8 cellular contexts compared by ENCODE assay signal in genomic region chr7:141074162-141074989, GRCh38. TPM values are rescaled to one million over a fixed set of nuclear protein-coding genes. Genes with fewer than 3 reads are reported as not detected.
A peak's percentile ranks its signal among the peaks of the same experiment; 100 is the strongest.
DNase-seq lines count a peak whose midpoint lies in the region; ATAC-seq and TF ChIP-seq lines count a peak whose summit lies in the region.

No MANE protein-coding gene starts in this region.

- H3K27ac ChIP-seq in suprapubic skin: no peak overlapping the region

- peak overlapping the region; percentile 62 for H3K4me3 ChIP-seq in NT2/D1 (ENCODE audit: insufficient read length, low read depth)
- H3K4me3 ChIP-seq in lower leg skin (ENCODE audit: low read depth, poor library complexity, severe bottlenecking): peak overlapping the region; percentile 21
- peak overlapping the region; percentile 59 for H3K4me3 ChIP-seq in suprapubic skin

- TF ChIP-seq EP300 in suprapubic skin (IDR thresholded peaks at IDR 0.05): no peak

- H3K36me3 ChIP-seq in NT2/D1 (ENCODE audit: insufficient read depth, insufficient read length, low read length) (no peaks in the 10 kb centered on the region), suprapubic skin (no peaks in the 10 kb centered on the region)

- ATAC-seq in GM18517 (IDR thresholded peaks at IDR 0.05; ENCODE audit: unreplicated experiment): no peak

- H3K9me3 ChIP-seq in NT2/D1 (ENCODE audit: insufficient read depth, low read length): no peaks in the 10 kb centered on the region
- H3K9me3 ChIP-seq in suprapubic skin: no peaks in the 10 kb centered on the region

- peak; percentile 47 for DNase-seq in stimulated activated CD4-positive, alpha-beta T cell treated with anti-CD3 and anti-CD28 coated beads, Interleukin-15, amount 100 ng/mL, for 24 hours
- no peak for DNase-seq in stimulated activated CD4-positive, alpha-beta T cell treated with anti-CD3 and anti-CD28 coated beads, Interleukin-4, amount 100 ng/mL, for 4 hours
- no peak for DNase-seq in NT2/D1 (ENCODE audit: low read depth, low spot score)
- DNase-seq in cerebellar cortex (ENCODE audit: low spot score): peak; percentile 44
- no peak for DNase-seq in lower leg skin (ENCODE audit: low spot score in 2 of 2)
- DNase-seq in suprapubic skin (ENCODE audit: low spot score in 2 of 2): no peak
- DNase-seq in GF-D8 (lab: John Stamatoyannopoulos, UW): no peak

- 8 to 15% methylated on average over 11 to 21 of the region's 75 CpGs for WGBS in lower leg skin, 2 donors
- 4% methylated on average over 11 of the region's 75 CpGs for WGBS in suprapubic skin

- TF ChIP-seq CTCF in lower leg skin (IDR thresholded peaks at IDR 0.05): no peak
- no peak for TF ChIP-seq CTCF in suprapubic skin (IDR thresholded peaks at IDR 0.05)

- no peak for TF ChIP-seq POLR2A in lower leg skin (IDR thresholded peaks at IDR 0.05)
- no peak for TF ChIP-seq POLR2A in suprapubic skin (IDR thresholded peaks at IDR 0.05)

- H3K27me3 ChIP-seq in NT2/D1 (ENCODE audit: insufficient read depth, insufficient read length) (peaks cover 72% of the 10 kb centered on the region), suprapubic skin (peaks cover 69% of the 10 kb centered on the region)

- H3K4me1 ChIP-seq in NT2/D1 (ENCODE audit: insufficient read depth, insufficient read length) (no peaks in the 10 kb centered on the region), suprapubic skin (peaks cover 42% of the 10 kb centered on the region)

- intact Hi-C loops in lower leg skin (cut with DNase I; ENCODE audit: low total_unique reads): no loop called here

- peak overlapping the region; percentile 67 for H3K9ac ChIP-seq in NT2/D1 (ENCODE audit: insufficient read length, low read depth)

RNA-seq across cellular contexts. Expression of gene TMEM178B, which starts 0.5 kb away (rescaled TPM):
- 1 to 10 TPM in 1 of 4 donors, under 1 TPM in 3; 0.15 to 1.2 (median 0.58) TPM for total RNA-seq in lower leg skin
- total RNA-seq in suprapubic skin: 1 to 10 TPM in 1 of 4 donors, under 1 TPM in 3; 0.34 to 1.6 (median 0.72) TPM

RNA-seq across cellular contexts. Expression of gene MRPS33, which starts 59.6 kb away (rescaled TPM):
- total RNA-seq in lower leg skin (10 to 100 TPM; 10.1 to 24.1 (median 19.7) TPM), suprapubic skin (10 to 100 TPM; 11.2 to 32.0 (median 12.7) TPM)

Comparison
In these comparisons a context has a peak if more than half of its experiments do, and no peak if none do; other contexts are left out.
1. DNase-seq: peak in stimulated activated CD4-positive, alpha-beta T cell treated with anti-CD3 and anti-CD28 coated beads, Interleukin-15, amount 100 ng/mL, for 24 hours (single experiment) and cerebellar cortex (single experiment); none in stimulated activated CD4-positive, alpha-beta T cell treated with anti-CD3 and anti-CD28 coated beads, Interleukin-4, amount 100 ng/mL, for 4 hours (0 of 2), NT2/D1 (single experiment), lower leg skin (0 of 2), suprapubic skin (0 of 2) and GF-D8 (single experiment).
2. Peak in every context shown above with its lines, with median percentiles within 50 percentile points of each other: H3K4me3 ChIP-seq.